In the genomic region with DNA sequence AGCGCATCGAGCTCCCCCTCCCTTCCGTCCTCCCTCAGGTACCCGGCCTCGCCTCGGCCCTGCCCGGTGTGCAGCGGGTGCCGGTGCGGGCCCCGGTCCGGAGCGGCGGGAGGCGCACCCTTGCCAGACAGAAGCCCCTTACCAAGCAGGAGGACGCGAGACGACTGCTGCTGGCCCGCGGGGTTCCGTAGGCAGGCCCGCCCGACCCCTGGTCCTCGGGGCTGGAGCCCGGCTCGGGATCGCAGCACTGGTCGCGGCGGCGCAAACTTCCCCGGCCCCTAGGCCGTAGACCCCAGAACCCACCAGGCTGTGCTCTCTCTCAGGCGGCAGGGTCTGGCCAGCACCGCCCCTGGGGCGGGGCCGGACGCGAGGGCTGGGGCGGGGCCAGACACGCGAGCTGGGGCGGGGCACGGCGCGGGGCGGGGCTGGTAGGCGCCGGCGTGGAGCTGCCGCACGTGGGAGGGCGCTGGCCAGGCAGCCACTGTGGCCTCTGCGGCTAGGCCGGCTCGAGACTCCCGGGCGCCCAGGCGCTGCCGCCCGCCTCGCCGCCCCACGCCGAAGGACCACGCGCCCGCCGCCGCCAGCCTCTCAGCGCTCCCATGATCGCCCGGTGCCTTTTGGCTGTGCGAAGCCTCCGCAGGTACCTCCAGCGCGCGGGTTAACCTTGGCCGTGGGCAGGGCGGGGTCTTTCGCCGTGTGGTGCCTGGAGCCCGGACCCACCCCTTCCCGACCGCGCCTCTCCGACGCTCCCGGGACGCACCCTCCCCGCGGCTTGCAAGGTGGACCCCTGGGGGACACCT, we compare ENCODE assay signal across 8 cellular contexts. TPM values are rescaled to one million over a fixed set of nuclear protein-coding genes. Genes with fewer than 3 reads are reported as not detected.
A peak's percentile ranks its signal among the peaks of the same experiment; 100 is the strongest.
DNase-seq lines count a peak whose midpoint lies in the region; ATAC-seq and TF ChIP-seq lines count a peak whose summit lies in the region.

Gene NLN (plus strand): TSS at position 431 of the 800 bp plus-strand sequence. CDS start 169 bp downstream, at position 600.
A gene with protein sequence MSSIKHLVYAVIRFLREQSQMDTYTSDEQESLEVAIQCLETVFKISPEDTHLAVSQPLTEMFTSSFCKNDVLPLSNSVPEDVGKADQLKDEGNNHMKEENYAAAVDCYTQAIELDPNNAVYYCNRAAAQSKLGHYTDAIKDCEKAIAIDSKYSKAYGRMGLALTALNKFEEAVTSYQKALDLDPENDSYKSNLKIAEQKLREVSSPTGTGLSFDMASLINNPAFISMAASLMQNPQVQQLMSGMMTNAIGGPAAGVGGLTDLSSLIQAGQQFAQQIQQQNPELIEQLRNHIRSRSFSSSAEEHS (minus strand): TSS at position 335 of the 800 bp plus-strand sequence. CDS start 1,302 bp downstream, outside the sequence.

- H3K4me1 ChIP-seq in stomach smooth muscle (ENCODE audit: control insufficient read depth, insufficient read depth, low read length) = peaks cover 8% of the 10 kb centered on the region

- no peaks in the 10 kb centered on the region for H3K27me3 ChIP-seq in stomach smooth muscle (ENCODE audit: control insufficient read depth in 1 of 2, insufficient read depth in 2 of 2, low read length in 2 of 2)

- no peaks in the 10 kb centered on the region for H3K27me3 Mint-ChIP-seq in IgD-negative memory B cell
- no peaks in the 10 kb centered on the region for H3K27me3 Mint-ChIP-seq in neural crest cell (ENCODE audit: low read depth)

- H3K36me3 ChIP-seq in stomach smooth muscle (ENCODE audit: control insufficient read depth in 2 of 2, insufficient read depth in 2 of 2, low read length in 2 of 2) = no peaks in the 10 kb centered on the region

- H3K27ac ChIP-seq in RWPE1 = peak within 1 kb of the TSS; percentile 84
- peak within 1 kb of the TSS; percentile 46 for H3K27ac ChIP-seq in stomach smooth muscle (ENCODE audit: low read length)

- H3K36me3 Mint-ChIP-seq in IgD-negative memory B cell (peaks cover 3% of the 10 kb centered on the region), neural crest cell (ENCODE audit: low read depth) (no peaks in the 10 kb centered on the region)

- peak within 1 kb of the TSS; percentile 94 to 98 (median 96) for H3K4me3 Mint-ChIP-seq in IgD-negative memory B cell
- H3K4me3 Mint-ChIP-seq in neural crest cell = peak within 1 kb of the TSS; percentile 94

- no peaks in the 10 kb centered on the region for H3K9me3 ChIP-seq in stomach smooth muscle (ENCODE audit: control insufficient read depth in 2 of 2, low read length in 2 of 2)

- H3K9ac ChIP-seq in stomach smooth muscle (ENCODE audit: low read length in 2 of 2) = peak within 1 kb of the TSS; percentile 71 to 83

- H3K4me1 Mint-ChIP-seq in IgD-negative memory B cell = peaks cover 16 to 19% (median 18%) of the 10 kb centered on the region in 3 donors
- H3K4me1 Mint-ChIP-seq in neural crest cell = peaks cover 24% of the 10 kb centered on the region

- peak; percentile 91 for ATAC-seq in GM21528 (IDR thresholded peaks at IDR 0.05; ENCODE audit: low FRiP score, unreplicated experiment)

- H3K4me3 ChIP-seq in fibroblast of villous mesenchyme (ENCODE audit: low read depth, low read length) = peak within 1 kb of the TSS; percentile 96
- peak within 1 kb of the TSS; percentile 89 to 99 for H3K4me3 ChIP-seq in stomach smooth muscle (ENCODE audit: low read length in 2 of 2)

- peak; percentile 37 for DNase-seq in DMS79 treated with DMSO at 0.1 percent for 48 hours (lab: John Stamatoyannopoulos, UW)
- peak; percentile 91 for DNase-seq in RWPE1 (ENCODE audit: low spot score)
- peak; percentile 95 for DNase-seq in activated effector memory CD4-positive, alpha-beta T cell treated with anti-CD3 and anti-CD28 coated beads, Interleukin-2, amount 50 U/mL, for 16 hours
- peak; percentile 81 for DNase-seq in fibroblast of villous mesenchyme (ENCODE audit: low read depth)
- peak; percentile 89 for DNase-seq in neural crest cell (ENCODE audit: low read depth, low spot score)

- H3K9me3 Mint-ChIP-seq in IgD-negative memory B cell = no peaks in the 10 kb centered on the region
- no peaks in the 10 kb centered on the region for H3K9me3 Mint-ChIP-seq in neural crest cell

- POLR2A ChIA-PET in RWPE1 (lab: Yijun Ruan, JAX; ENCODE audit: low non-redundant PET) = no interaction called here

- CTCF ChIA-PET in RWPE1 (lab: Yijun Ruan, JAX) = interaction anchor here (0.6 kb wide), 2 partner anchors 11 to 453 kb away, joined by 3 to 4 read pairs; no protein-coding TSS in a partner anchor

- H3K27ac Mint-ChIP-seq in IgD-negative memory B cell (peak within 1 kb of the TSS; percentile 54 to 96 (median 87)), neural crest cell (ENCODE audit: unreplicated experiment) (peak within 1 kb of the TSS; percentile 98)

- TF ChIP-seq CTCF in RWPE1 (conservative IDR thresholded peaks at IDR 0.05; ENCODE audit: low read depth) (no peak), fibroblast of villous mesenchyme (IDR thresholded peaks at IDR 0.05; ENCODE audit: insufficient read depth, low read depth, low read length) (no peak), neural crest cell (conservative IDR thresholded peaks at IDR 0.05) (no peak)

RNA-seq across cellular contexts. Expression of gene NLN, which starts in this region (rescaled TPM):
- polyA plus RNA-seq in IgD-negative memory B cell = 3.6 TPM
- 27.7 and 36.7 TPM in 2 replicates for total RNA-seq in fibroblast of villous mesenchyme
- total RNA-seq in neural crest cell = 51.7 and 55.2 TPM in 2 replicates

RNA-seq across cellular contexts. Expression of the second gene that starts in this region (rescaled TPM):
- polyA plus RNA-seq in IgD-negative memory B cell = 2.9 TPM
- total RNA-seq in fibroblast of villous mesenchyme = 15.5 and 21.2 TPM in 2 replicates
- total RNA-seq in neural crest cell = 15.0 and 15.8 TPM in 2 replicates

Comparison
In these comparisons a context has a peak if more than half of its experiments do, and no peak if none do; other contexts are left out.
1. Peak in every context shown above with its lines: DNase-seq, ATAC-seq, H3K4me3 ChIP-seq and H3K27ac ChIP-seq.
2. DNase-seq: peak in every context shown above with its lines; median percentile 95 in activated effector memory CD4-positive, alpha-beta T cell treated with anti-CD3 and anti-CD28 coated beads, Interleukin-2, amount 50 U/mL, for 16 hours; 91 in RWPE1; 89 in neural crest cell; 81 in fibroblast of villous mesenchyme; 37 in DMS79 treated with DMSO at 0.1 percent for 48 hours.